Comparison of ENCODE assay signal across 20 cellular contexts in genomic region chr7:129642871-129643515, GRCh38. TPM values are rescaled to one million over a fixed set of nuclear protein-coding genes. Genes with fewer than 3 reads are reported as not detected.
DNase-seq lines count a peak whose midpoint lies in the region; ATAC-seq and TF ChIP-seq lines count a peak whose summit lies in the region.
"Had no signal": no experiment of that assay in that cellular context is flagged by ENCODE, and none has a peak within 500 bp of the region (broad histone marks: within the 10 kb centered on the region; RNA-seq: fewer than 3 reads in every experiment).

No MANE protein-coding gene starts in this region.

- H3K27me3 ChIP-seq in cardiac muscle cell = no peaks in the 10 kb centered on the region
- H3K27me3 ChIP-seq in heart left ventricle = no peaks in the 10 kb centered on the region
- H3K27me3 ChIP-seq in smooth muscle cell (ENCODE audit: low read depth) = no peaks in the 10 kb centered on the region
- H3K27me3 ChIP-seq: gastrocnemius medialis, MG63, SJSA1 had no signal

- H3K27ac ChIP-seq in cardiac muscle cell (peak overlapping the region; percentile 40), heart left ventricle (no peak overlapping the region), smooth muscle cell (ENCODE audit: low read depth) (no peak overlapping the region)
- H3K27ac ChIP-seq: gastrocnemius medialis, parathyroid adenoma, SJSA1 had no signal

- WGBS in heart left ventricle, 4 donors = 75 to 83% (median 81%) methylated on average over 4 of the region's 4 CpGs
- 88% methylated on average over 4 of the region's 4 CpGs for WGBS in smooth muscle cell (ENCODE audit: low lambda C conversion rate)

- intact Hi-C loops in heart left ventricle (cut with DNase I) (loop anchor here in 6 of 10 donors (5.0 to 10.0 kb wide), 7 partner anchors 141 to 418 kb away; partner anchors contain the start of genes AHCYL2 (in 1 of the 6) and SMKR1 (in 1 of the 6)), left colon (cut with DNase I, micrococcal nuclease) (no loop called here)

- H3K9ac ChIP-seq in smooth muscle cell (ENCODE audit: low read depth) = no peak overlapping the region
- H3K9ac ChIP-seq: parathyroid adenoma had no signal

- H3F3A ChIP-seq in smooth muscle cell (ENCODE audit: low read depth) = no peaks in the 10 kb centered on the region

- H3K4me1 ChIP-seq in cardiac muscle cell (ENCODE audit: low read depth) (peaks cover 27% of the 10 kb centered on the region), heart left ventricle (peaks cover 0 to 36% (median 17%) of the 10 kb centered on the region in 12 donors), smooth muscle cell (ENCODE audit: low read depth) (peaks cover 9% of the 10 kb centered on the region)

- H3K9me3 ChIP-seq in cardiac muscle cell (ENCODE audit: low read depth) (no peaks in the 10 kb centered on the region), heart left ventricle (no peaks in the 10 kb centered on the region), smooth muscle cell (replicated peaks; ENCODE audit: low read depth) (no peaks in the 10 kb centered on the region)
- H3K9me3 ChIP-seq: gastrocnemius medialis, MG63, SJSA1 had no signal

- H2AFZ ChIP-seq in smooth muscle cell (ENCODE audit: low read depth) = no peak overlapping the region
- H2AFZ ChIP-seq: parathyroid adenoma had no signal

- H4K20me1 ChIP-seq in smooth muscle cell (ENCODE audit: low read depth) = peaks cover 56% of the 10 kb centered on the region

- TF ChIP-seq CTCF in cardiac muscle cell (IDR thresholded peaks at IDR 0.05; ENCODE audit: low read depth, low read length) (no peak), heart left ventricle (IDR thresholded peaks at IDR 0.05) (no peak), smooth muscle cell (IDR thresholded peaks at IDR 0.05; ENCODE audit: borderline replicate concordance, insufficient read depth, poor library complexity, severe bottlenecking) (no peak)

- H3K4me3 ChIP-seq in cardiac muscle cell (no peak overlapping the region), heart left ventricle (no peak overlapping the region), smooth muscle cell (no peak overlapping the region)
- H3K4me3 ChIP-seq: gastrocnemius medialis, MG63, SJSA1 had no signal

- H3K4me2 ChIP-seq in smooth muscle cell = no peak overlapping the region

- DNase-seq in cardiac muscle cell (ENCODE audit: low read depth in 1 of 2, low spot score in 1 of 2) (peak; percentile 4 to 8), heart left ventricle (no peak), astrocyte of the hippocampus (ENCODE audit: low read depth, low spot score) (peak; percentile 20), medulla oblongata (ENCODE audit: extremely low spot score) (peak; percentile 79), left colon (no peak), smooth muscle cell (lab: John Stamatoyannopoulos, UW; ENCODE audit: unreplicated experiment) (no peak)
- DNase-seq: activated CD8-positive, alpha-beta T cell treated with anti-CD3 and anti-CD28 coated beads for 36 hours; activated naive CD4-positive, alpha-beta T cell treated with anti-CD3 and anti-CD28 coated beads, Interleukin-2, amount 50 U/mL, for 16 hours; activated T-cell treated with anti-CD3 and anti-CD28 coated beads, Interleukin-2, amount 50 U/mL, for 24 hours; gastrocnemius medialis; GDM1; IMR-90; MG63; natural killer cell; NCI-H524 treated with DMSO at 0.1 percent for 48 hours; stimulated activated CD4-positive, alpha-beta T cell treated with anti-CD3 and anti-CD28 coated beads, Interleukin-4, amount 100 ng/mL, for 1 hour had no signal

- TF ChIP-seq POLR2A in heart left ventricle (IDR thresholded peaks at IDR 0.05) = no peak

- ATAC-seq in heart left ventricle (no peak), GM18517 (IDR thresholded peaks at IDR 0.05; ENCODE audit: unreplicated experiment) (no peak), left colon (no peak), GM19328 (IDR thresholded peaks at IDR 0.05; ENCODE audit: unreplicated experiment) (no peak)
- ATAC-seq: activated CD8-positive, alpha-beta T cell treated with anti-CD3 and anti-CD28 coated beads for 36 hours; gastrocnemius medialis; natural killer cell had no signal

- H3K36me3 ChIP-seq in cardiac muscle cell (no peaks in the 10 kb centered on the region), heart left ventricle (peaks cover 0 to 4% (median 0%) of the 10 kb centered on the region in 9 donors), smooth muscle cell (ENCODE audit: low read depth) (no peaks in the 10 kb centered on the region)
- H3K36me3 ChIP-seq: gastrocnemius medialis, MG63 had no signal

- peaks cover 9% of the 10 kb centered on the region for H3K79me2 ChIP-seq in smooth muscle cell (ENCODE audit: low read depth)

RNA-seq across cellular contexts. Expression of gene NRF1, which starts 31.5 kb away (rescaled TPM):
- total RNA-seq in cardiac muscle cell = 9.3 and 9.5 TPM in 2 replicates
- 12.3 and 15.3 TPM in 2 replicates for polyA plus RNA-seq in cardiac muscle cell
- total RNA-seq in heart left ventricle = 10 to 100 TPM in 8 of 9 donors, 1 to 10 TPM in 1; 7.8 to 20.7 (median 13.5) TPM
- 1 to 10 TPM; 6.2 to 6.3 TPM for polyA plus RNA-seq in heart left ventricle
- 10 to 100 TPM; 13.0 to 13.6 TPM for total RNA-seq in left colon
- 10.2 and 13.4 TPM in 2 replicates for total RNA-seq in smooth muscle cell
- 8.9 and 10.1 TPM in 2 replicates for polyA plus RNA-seq in smooth muscle cell

Comparison
In these comparisons a context has a peak if more than half of its experiments do, and no peak if none do; other contexts are left out.
1. DNase-seq: peak in cardiac muscle cell (2 of 2), astrocyte of the hippocampus (single experiment) and medulla oblongata (single experiment); none in heart left ventricle (0 of 5), left colon (0 of 2) and smooth muscle cell (single experiment).
2. intact Hi-C loops: an anchor here in heart left ventricle (5.0 to 10.0 kb wide); none called in left colon.